8 cellular contexts compared by ENCODE assay signal in the genomic region with DNA sequence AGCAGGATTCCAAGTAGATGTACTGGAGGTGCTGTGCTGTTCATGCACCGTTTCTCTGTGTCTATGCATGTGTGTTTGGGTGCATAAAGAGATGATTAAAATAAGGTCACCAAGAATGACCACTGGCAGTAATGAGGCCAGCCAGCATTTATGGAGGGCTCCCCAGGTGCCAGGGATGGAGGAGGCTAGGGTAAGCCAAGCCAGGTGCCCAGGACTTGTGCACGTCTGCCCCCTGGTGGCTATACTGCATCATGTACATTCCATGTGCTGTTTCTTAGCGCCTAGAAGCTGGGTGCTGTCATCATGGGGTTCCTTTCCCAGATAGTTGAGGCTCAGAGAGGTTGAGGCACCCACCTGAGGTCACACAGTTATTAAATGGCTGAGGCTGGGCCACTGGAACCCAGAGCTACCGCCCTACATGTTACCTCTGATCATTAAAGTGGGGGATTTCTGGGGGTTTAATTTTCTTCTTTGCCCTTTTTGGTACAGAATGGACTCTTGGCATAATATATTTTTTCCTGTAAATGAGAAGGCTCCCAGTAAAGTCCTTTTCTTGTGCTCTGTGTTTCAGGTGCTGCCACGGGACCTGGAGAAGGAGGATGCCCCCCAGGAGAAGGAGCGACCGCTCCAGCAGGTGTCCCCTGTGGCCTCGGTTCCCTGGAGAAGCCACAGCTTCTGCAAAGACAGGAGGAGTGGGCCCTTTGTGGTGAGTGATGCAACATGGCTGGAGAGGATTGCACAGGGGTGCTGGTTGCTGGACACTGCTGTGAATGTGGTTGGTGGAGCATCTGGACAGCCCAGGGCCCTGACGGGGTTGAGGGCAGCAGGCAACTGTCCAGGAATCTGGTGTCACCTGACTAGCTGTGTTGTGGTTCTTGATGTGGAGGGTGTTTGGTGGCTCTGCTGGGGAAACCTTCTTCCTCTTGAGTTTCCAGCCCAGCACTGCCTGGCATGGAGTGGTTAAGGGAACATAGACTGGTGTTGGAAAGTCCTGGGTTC.
DNase-seq lines count a peak whose midpoint lies in the region; ATAC-seq and TF ChIP-seq lines count a peak whose summit lies in the region.

No MANE protein-coding gene starts in this region.

- TF ChIP-seq CTCF in AG04449 (IDR thresholded peaks at IDR 0.05; ENCODE audit: insufficient read depth, low read length, missing control alignments), result peak; percentile 74

- no peak overlapping the region for H3K4me3 ChIP-seq in AG04449 (ENCODE audit: low read depth, low read length)

- CTCF ChIA-PET in AG04449 (lab: Yijun Ruan, JAX), result interaction anchor here (0.6 to 5.6 kb wide), 15 partner anchors 9 to 280 kb away, joined by 3 to 58 read pairs (median 3); partner anchors contain the start of gene KIAA1671

- ATAC-seq in HG03432 (IDR thresholded peaks at IDR 0.05; ENCODE audit: unreplicated experiment), result no peak

- POLR2A ChIA-PET in AG04449 (lab: Yijun Ruan, JAX), result no interaction called here

- DNase-seq in AG04449 (ENCODE audit: low read depth, low spot score) (no peak), GM19238 (ENCODE audit: insufficient read length, low spot score) (peak; percentile 71), NCI-H526 treated with DMSO at 0.1 percent for 48 hours (lab: John Stamatoyannopoulos, UW) (peak; percentile 8), ecto neural progenitor cell (ENCODE audit: low spot score) (peak; percentile 73), medulla oblongata (ENCODE audit: extremely low spot score) (peak; percentile 74)
- peak; percentile 62 for DNase-seq in activated CD4-positive, alpha-beta T cell treated with anti-CD3 and anti-CD28 coated beads, Interleukin-2, amount 50 U/mL, for 4 hours
- DNase-seq in stimulated activated CD8-positive, alpha-beta memory T cell treated with anti-CD3 and anti-CD28 coated beads, Interleukin-4, amount 100 ng/mL, for 1 hour (ENCODE audit: low read depth in 2 of 2, low spot score in 1 of 2), result peak; percentile 43 to 44
